Comparison of ENCODE assay signal across 8 cellular contexts in the genomic region with DNA sequence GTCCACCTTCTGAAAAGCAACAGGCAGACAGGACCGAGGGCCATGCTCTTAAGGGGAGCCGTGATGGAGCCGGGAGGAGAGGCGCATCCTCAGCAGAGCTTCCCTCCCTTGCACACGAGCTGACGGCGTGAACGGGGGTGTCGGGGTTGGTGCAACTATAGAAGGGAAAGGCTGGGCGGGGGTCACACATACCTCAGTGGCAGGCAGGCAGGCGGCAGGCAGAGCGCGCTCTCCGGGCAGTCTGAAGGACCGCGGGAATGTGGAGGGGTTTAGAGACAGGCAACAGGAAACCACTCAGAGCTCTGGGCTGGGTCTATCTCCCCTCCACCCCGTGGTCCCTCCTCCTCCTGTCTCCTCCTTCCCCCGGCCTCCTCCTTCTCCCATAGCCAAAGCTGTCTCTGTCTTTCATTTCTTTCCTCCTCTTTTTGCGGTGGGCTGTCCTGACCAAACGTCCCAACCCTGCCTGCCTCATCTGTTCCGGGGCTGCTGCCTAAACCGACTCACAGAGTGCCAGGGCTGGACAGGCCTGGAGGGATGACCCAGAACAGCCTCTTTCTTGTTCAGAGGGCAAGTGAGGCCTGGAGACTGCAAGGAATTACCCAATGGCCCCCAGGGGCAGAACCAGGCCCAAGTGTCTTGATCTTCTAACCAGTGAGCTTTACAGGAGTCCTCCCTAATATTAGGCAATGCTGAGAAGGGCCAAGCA. TPM values are rescaled to one million over a fixed set of nuclear protein-coding genes. Genes with fewer than 3 reads are reported as not detected.
A peak's percentile ranks its signal among the peaks of the same experiment; 100 is the strongest.
DNase-seq lines count a peak whose midpoint lies in the region; ATAC-seq, FAIRE-seq and TF ChIP-seq lines count a peak whose summit lies in the region.

A gene with protein sequence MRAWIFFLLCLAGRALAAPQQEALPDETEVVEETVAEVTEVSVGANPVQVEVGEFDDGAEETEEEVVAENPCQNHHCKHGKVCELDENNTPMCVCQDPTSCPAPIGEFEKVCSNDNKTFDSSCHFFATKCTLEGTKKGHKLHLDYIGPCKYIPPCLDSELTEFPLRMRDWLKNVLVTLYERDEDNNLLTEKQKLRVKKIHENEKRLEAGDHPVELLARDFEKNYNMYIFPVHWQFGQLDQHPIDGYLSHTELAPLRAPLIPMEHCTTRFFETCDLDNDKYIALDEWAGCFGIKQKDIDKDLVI (minus strand): TSS at position 243 of the 706 bp plus-strand sequence. CDS start 10,727 bp downstream, outside the sequence.

- H3K36me3 ChIP-seq in right atrium auricular region (no peaks in the 10 kb centered on the region), trophoblast cell (ENCODE audit: control insufficient read depth in 1 of 2, insufficient read depth in 2 of 2, low read length in 2 of 2) (peaks cover 6 to 13% of the 10 kb centered on the region in 2 experiments)

- H3K27ac ChIP-seq in right atrium auricular region, result peak within 1 kb of the TSS; percentile 82 to 92
- H3K27ac ChIP-seq in trophoblast cell (ENCODE audit: low read depth, low read length), result peak within 1 kb of the TSS; percentile 90

- no CpG with 5 or more reads among the region's 22 CpGs for WGBS in trophoblast cell (ENCODE audit: extremely low coverage, insufficient coverage, insufficient read length)

- H3K4me3 ChIP-seq in right atrium auricular region (peak within 1 kb of the TSS; percentile 63 to 68), trophoblast cell (ENCODE audit: low read depth, low read length) (peak within 1 kb of the TSS; percentile 85)

- H3K9me3 ChIP-seq in right atrium auricular region (no peaks in the 10 kb centered on the region), trophoblast cell (ENCODE audit: insufficient read depth, low read depth, low read length) (no peaks in the 10 kb centered on the region)

- H3K9ac ChIP-seq in trophoblast cell (ENCODE audit: low read length), result peak within 1 kb of the TSS; percentile 75

- DNase-seq in MV-4-11 (lab: John Stamatoyannopoulos, UW) (peak; percentile 16), anterior cingulate cortex (lab: John Stamatoyannopoulos, UW) (peak in 48 of 58 donors; percentile 8 to 81 (median 46)), right atrium auricular region (ENCODE audit: low spot score) (peak; percentile 94), trophoblast cell (peak; percentile 73 to 78), GM13977 (ENCODE audit: low spot score) (no peak)

- in situ Hi-C loops in GM13977 (cut with MboI; ENCODE audit: low pct_unique_long_range_greater_than_20kb, low sequenced_read_pairs, unreplicated experiment), result no loop called here

- H3K23ac ChIP-seq in trophoblast cell (ENCODE audit: low read length), result no peak within 1 kb of the TSS

- peak within 1 kb of the TSS; percentile 84 for H2AK5ac ChIP-seq in trophoblast cell (ENCODE audit: low read length)

- ATAC-seq in GM21737 (IDR thresholded peaks at IDR 0.05; ENCODE audit: unreplicated experiment), result peak; percentile 82
- ATAC-seq in HG02938 (IDR thresholded peaks at IDR 0.05; ENCODE audit: unreplicated experiment), result no peak

- H2BK5ac ChIP-seq in trophoblast cell (ENCODE audit: low read depth, low read length, poor library complexity), result peak within 1 kb of the TSS; percentile 83

- H3K27me3 ChIP-seq in right atrium auricular region (no peaks in the 10 kb centered on the region), trophoblast cell (ENCODE audit: insufficient read depth, low read length) (no peaks in the 10 kb centered on the region)

- H2BK120ac ChIP-seq in trophoblast cell (ENCODE audit: insufficient read depth, low read length, poor library complexity), result peak within 1 kb of the TSS; percentile 57

- peak within 1 kb of the TSS; percentile 58 for H3K4me2 ChIP-seq in trophoblast cell (ENCODE audit: low read length)

- TF ChIP-seq CTCF in right atrium auricular region (IDR thresholded peaks at IDR 0.05), result peak in 1 of 2 donors; percentile 23
- no peak for TF ChIP-seq CTCF in GM13977 (IDR thresholded peaks at IDR 0.05; ENCODE audit: extremely low read depth, insufficient read depth, missing control alignments)

- FAIRE-seq in G401.6 (lab: Jason Lieb, UNC), result peak; percentile 79

- H4K91ac ChIP-seq in trophoblast cell (ENCODE audit: low read depth, low read length), result peak within 1 kb of the TSS; percentile 67

- H3K18ac ChIP-seq in trophoblast cell (ENCODE audit: low read length), result peak within 1 kb of the TSS; percentile 66

- H4K12ac ChIP-seq in trophoblast cell (ENCODE audit: low read depth, low read length), result peak within 1 kb of the TSS; percentile 68

- H3K4me1 ChIP-seq in right atrium auricular region (peaks cover 0 to 47% of the 10 kb centered on the region in 2 donors), trophoblast cell (ENCODE audit: control insufficient read depth in 1 of 2, insufficient read depth in 2 of 2, low read length in 2 of 2) (peaks cover 9 to 19% of the 10 kb centered on the region in 2 experiments)

- peak within 1 kb of the TSS; percentile 61 for H3K4ac ChIP-seq in trophoblast cell (ENCODE audit: low read depth, low read length)

- H4K8ac ChIP-seq in trophoblast cell (ENCODE audit: low read depth, low read length), result peak within 1 kb of the TSS; percentile 70

- peak within 1 kb of the TSS; percentile 88 for H3K14ac ChIP-seq in trophoblast cell (ENCODE audit: low read length)

- peak within 1 kb of the TSS; percentile 55 for H2BK12ac ChIP-seq in trophoblast cell (ENCODE audit: low read length)

- H3K79me2 ChIP-seq in trophoblast cell (ENCODE audit: control insufficient read depth, insufficient read depth, low read length, poor library complexity), result peaks cover 17% of the 10 kb centered on the region

- peaks cover 20% of the 10 kb centered on the region for H3K79me1 ChIP-seq in trophoblast cell (ENCODE audit: low read length)

- H2AFZ ChIP-seq in trophoblast cell (ENCODE audit: insufficient read depth, low read length, poor library complexity), result peak within 1 kb of the TSS; percentile 53

RNA-seq across cellular contexts. Expression of the gene that starts here (rescaled TPM):
- 100 to 1,000 TPM; 292 to 567 TPM for total RNA-seq in right atrium auricular region
- 1,673 and 1,689 TPM in 2 replicates for polyA plus RNA-seq in trophoblast cell (2013)
